Comparison of ENCODE assay signal across 8 cellular contexts in the genomic region with DNA sequence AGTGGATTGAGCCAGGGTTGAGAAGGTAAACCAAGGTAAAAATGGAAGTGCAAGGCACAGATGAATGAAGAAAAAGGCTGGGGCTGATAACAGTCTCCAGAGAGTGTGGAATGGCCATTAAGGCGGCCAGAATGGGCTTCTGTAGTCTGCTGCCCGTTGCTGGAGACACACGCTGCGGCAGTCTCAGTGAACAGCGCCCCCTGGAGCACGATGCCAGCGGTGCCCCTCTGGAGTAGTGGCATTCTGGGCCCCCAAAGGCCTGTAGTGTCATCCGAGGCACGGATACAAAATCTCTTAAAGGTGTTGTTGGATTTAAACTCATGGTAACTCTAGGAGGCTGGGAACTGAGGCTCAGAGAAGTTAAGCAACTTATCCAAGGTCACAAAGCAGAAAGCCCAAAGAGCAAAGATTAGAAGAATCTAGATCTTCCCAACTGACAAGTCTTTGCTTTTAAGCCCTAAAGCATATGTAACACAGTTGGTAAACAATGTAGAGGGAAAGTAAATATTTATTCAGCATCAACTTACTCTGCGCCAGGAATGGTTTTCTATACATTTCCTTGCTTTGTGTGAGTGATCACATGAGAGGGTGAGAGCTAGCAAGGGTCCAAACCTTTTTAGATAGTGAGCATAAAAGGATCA. TPM values are rescaled to one million over a fixed set of nuclear protein-coding genes. Genes with fewer than 3 reads are reported as not detected.
DNase-seq lines count a peak whose midpoint lies in the region; ATAC-seq and TF ChIP-seq lines count a peak whose summit lies in the region.

No MANE protein-coding gene starts in this region.

- intact Hi-C loops in mucosa of descending colon (cut with DNase I, micrococcal nuclease) (no loop called here), tibial artery (cut with DNase I; ENCODE audit: low total_unique reads) (no loop called here)

- DNase-seq in GM06990 (ENCODE audit: extremely low read depth, insufficient read length), result peak; percentile 54
- DNase-seq in activated CD4-positive, CD25-positive, alpha-beta regulatory T cell treated with anti-CD3 and anti-CD28 coated beads, Interleukin-2, amount 50 U/mL, for 16 hours (ENCODE audit: low read depth, low spot score), result peak; percentile 37
- DNase-seq in choroid plexus epithelial cell (ENCODE audit: low read depth), result peak; percentile 59
- DNase-seq in mucosa of descending colon, result peak in 2 of 3 donors; percentile 64 to 71
- peak in 1 of 2 donors; percentile 48 for DNase-seq in tibial artery
- DNase-seq in NCI-H2171 (lab: John Stamatoyannopoulos, UW), result no peak

- H3K9me3 ChIP-seq in mucosa of descending colon (no peaks in the 10 kb centered on the region), tibial artery (no peaks in the 10 kb centered on the region)

- peak; percentile 97 for ATAC-seq in GM21786 (IDR thresholded peaks at IDR 0.05; ENCODE audit: unreplicated experiment)
- ATAC-seq in mucosa of descending colon, result peak; percentile 73

- H3K27me3 ChIP-seq in GM06990 (replicated peaks; ENCODE audit: control insufficient read depth, insufficient read depth, low read length), result no peaks in the 10 kb centered on the region; the same call in 1 of the 2 replicates
- H3K27me3 ChIP-seq in tibial artery, result peaks cover 0 to 6% of the 10 kb centered on the region in 2 donors

- peak; percentile 86 for TF ChIP-seq CTCF in GM06990 (IDR thresholded peaks at IDR 0.05; ENCODE audit: insufficient read depth, low read length, poor library complexity, severe bottlenecking)
- TF ChIP-seq CTCF in LNCAP (IDR thresholded peaks at IDR 0.05), result peak; percentile 54; the same call in 1 of the 2 replicates
- peak; percentile 91 for TF ChIP-seq CTCF in choroid plexus epithelial cell (conservative IDR thresholded peaks at IDR 0.05; ENCODE audit: low read depth, low read length)
- TF ChIP-seq CTCF in mucosa of descending colon (IDR thresholded peaks at IDR 0.05), result peak; percentile 40
- peak; percentile 34 to 36 for TF ChIP-seq CTCF in tibial artery (IDR thresholded peaks at IDR 0.05)

- H3K4me3 ChIP-seq in GM06990 (replicated peaks; ENCODE audit: low read depth, low read length) (no peak overlapping the region), choroid plexus epithelial cell (ENCODE audit: low read depth, low read length) (no peak overlapping the region), mucosa of descending colon (no peak overlapping the region), tibial artery (no peak overlapping the region)

- no peak overlapping the region for H3K27ac ChIP-seq in tibial artery

- no peaks in the 10 kb centered on the region for H3K36me3 ChIP-seq in GM06990 (ENCODE audit: control insufficient read depth, insufficient read depth, low read length)
- no peaks in the 10 kb centered on the region for H3K36me3 ChIP-seq in mucosa of descending colon (ENCODE audit: low read depth)
- no peaks in the 10 kb centered on the region for H3K36me3 ChIP-seq in tibial artery

- H3K4me1 ChIP-seq in mucosa of descending colon (ENCODE audit: low read depth) (no peaks in the 10 kb centered on the region), tibial artery (no peaks in the 10 kb centered on the region)

RNA-seq across cellular contexts. Expression of a gene that starts 18.2 kb away (rescaled TPM):
- not detected for total RNA-seq in mucosa of descending colon

RNA-seq across cellular contexts. Expression of a gene that starts 42.2 kb away (rescaled TPM):
- total RNA-seq in mucosa of descending colon, result 1 to 10 TPM in 1 of 3 donors, under 1 TPM in 2; 0.14 to 3.9 (median 0.48) TPM

Comparison
In these comparisons a context has a peak if more than half of its experiments do, and no peak if none do; other contexts are left out.
1. CTCF ChIP-seq: peak in every context shown above with its lines; median percentile 91 in choroid plexus epithelial cell; 86 in GM06990; 54 in LNCAP; 40 in mucosa of descending colon; 35 in tibial artery.